ENCODE assay signal across 1 cellular context in genomic region chr1:156481527-156481926, GRCh38.
TF ChIP-seq lines count a peak whose summit lies in the region.

No MANE protein-coding gene starts in this region.

TF ChIP-seq in IMR-90, 13 proteins besides CTCF, POLR2A, EP300 and RAD21 (continued from another document):
- TF ChIP-seq USF2 (IDR thresholded peaks at IDR 0.05; ENCODE audit: low read depth, low read length) = no peak
- TF ChIP-seq CHD1 (IDR thresholded peaks at IDR 0.05; ENCODE audit: low read depth, low read length) = no peak
- no peak for TF ChIP-seq RFX5 (IDR thresholded peaks at IDR 0.05; ENCODE audit: low read depth, low read length)
- no peak for TF ChIP-seq NFE2L2 (IDR thresholded peaks at IDR 0.05; ENCODE audit: low read depth, low read length)
